ENCODE assay signal across 28 cellular contexts in the genomic region with DNA sequence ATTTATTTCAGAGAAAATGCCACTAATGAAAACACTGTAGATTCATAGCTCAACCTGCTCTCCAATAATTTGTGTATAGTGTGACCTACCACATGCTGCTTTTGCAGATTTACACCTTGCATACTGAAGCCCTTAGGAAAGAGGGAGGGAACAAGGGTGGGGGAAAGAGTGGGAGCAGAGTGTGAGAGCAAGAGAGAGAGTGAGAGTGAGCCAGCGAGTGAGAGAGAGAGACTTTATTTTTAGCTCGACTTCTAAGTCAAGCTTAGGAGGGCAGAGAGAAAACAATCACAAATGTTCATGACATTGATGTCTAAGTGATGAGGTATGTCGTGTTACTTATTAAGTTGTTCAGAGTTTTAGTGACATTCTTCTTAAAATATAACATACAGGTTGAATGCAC.
"Had no signal": no experiment of that assay in that cellular context is flagged by ENCODE, and none has a peak within 500 bp of the region (broad histone marks: within the 10 kb centered on the region; RNA-seq: fewer than 3 reads in every experiment).

No MANE protein-coding gene starts in this region.

- H3K27ac ChIP-seq: adrenal gland, ascending aorta, brain microvascular endothelial cell, tibial artery had no signal

- H3K9me3 Mint-ChIP-seq: stimulated activated naive CD8-positive, alpha-beta T cell treated with anti-CD3 and anti-CD28 coated beads, Interleukin-15, Interleukin-2, amounts not matched to agents 100 ng/mL and 50 ng/mL, for 24 hours had no signal

- ATAC-seq: activated T-cell treated with anti-CD3 and anti-CD28 coated beads, Interleukin-2, amount 50 U/mL, for 4 hours; esophagus mucosa; left lobe of liver; natural killer cell had no signal

- H3K4me3 ChIP-seq: adrenal gland, ascending aorta, tibial artery had no signal

- H3K27ac Mint-ChIP-seq: activated naive CD8-positive, alpha-beta T cell; activated T-helper 2 cell treated with anti-CD3 and anti-CD28 coated beads, Interferon-gamma antibody, Interleukin-2, Interleukin-4, amounts not matched to agents 10 μg/mL and 5 μg/mL and 100 μg/mL, durations not matched to agents 14 hours and 24 hours and 36 hours; natural killer cell; progenitor cell of endocrine pancreas; stimulated activated naive CD8-positive, alpha-beta T cell treated with anti-CD3 and anti-CD28 coated beads, Interleukin-15, Interleukin-2, amounts not matched to agents 100 ng/mL and 50 ng/mL, for 24 hours had no signal

- H3K36me3 Mint-ChIP-seq: activated naive CD8-positive, alpha-beta T cell; natural killer cell had no signal

- H3K27me3 Mint-ChIP-seq: central memory CD8-positive, alpha-beta T cell; progenitor cell of endocrine pancreas; stimulated activated naive CD8-positive, alpha-beta T cell treated with anti-CD3 and anti-CD28 coated beads, Interleukin-15, Interleukin-2, amounts not matched to agents 100 ng/mL and 50 ng/mL, for 24 hours had no signal

- H3K9me3 ChIP-seq: adrenal gland had no signal

- H3K4me3 Mint-ChIP-seq: activated naive CD8-positive, alpha-beta T cell; activated T-cell treated with anti-CD3 and anti-CD28 coated beads, Interleukin-2, amount 50 U/mL, for 4 hours; central memory CD8-positive, alpha-beta T cell; natural killer cell; stimulated activated naive CD8-positive, alpha-beta T cell treated with anti-CD3 and anti-CD28 coated beads, Interleukin-15, Interleukin-2, amounts not matched to agents 100 ng/mL and 50 ng/mL, for 24 hours had no signal

- H3K4me1 Mint-ChIP-seq: central memory CD8-positive, alpha-beta T cell; natural killer cell had no signal

- H3K36me3 ChIP-seq: adrenal gland, ascending aorta, brain microvascular endothelial cell, tibial artery had no signal

- DNase-seq: activated CD4-positive, alpha-beta T cell treated with anti-CD3 and anti-CD28 coated beads, Interleukin-2, amount 50 U/mL, for 4 hours; activated CD4-positive, CD25-positive, alpha-beta regulatory T cell treated with anti-CD3 and anti-CD28 coated beads, Interleukin-2, amount 50 U/mL, for 72 hours; activated CD8-positive, alpha-beta memory T cell treated with anti-CD3 and anti-CD28 coated beads for 24 hours; activated CD8-positive, alpha-beta memory T cell treated with anti-CD3 and anti-CD28 coated beads, Interleukin-2, amount 50 U/mL, for 48 hours; activated naive CD4-positive, alpha-beta T cell; activated T-cell treated with anti-CD3 and anti-CD28 coated beads, Interleukin-2, amount 50 U/mL, for 4 hours; adrenal gland; brain microvascular endothelial cell; effector memory CD4-positive, alpha-beta T cell; foreskin melanocyte; hippocampal formation; islet precursor cell; mammary epithelial cell; midbrain; natural killer cell; stimulated activated CD4-positive, alpha-beta T cell treated with anti-CD3 and anti-CD28 coated beads, Interleukin-12 subunit alpha, Interleukin-12 subunit beta, amount 100 ng/mL, for 4 hours; stimulated activated CD4-positive, alpha-beta T cell treated with anti-CD3 and anti-CD28 coated beads, Interleukin-4, amount 100 ng/mL, for 4 hours; substantia nigra; SW 1271; tibial artery had no signal

- H3K27me3 ChIP-seq: ascending aorta, brain microvascular endothelial cell, tibial artery had no signal

- H3K4me1 ChIP-seq: adrenal gland, ascending aorta had no signal
